30 cellular contexts compared by ENCODE assay signal in genomic region chr18:9992988-9993845, GRCh38.
DNase-seq lines count a peak whose midpoint lies in the region; ATAC-seq, FAIRE-seq and TF ChIP-seq lines count a peak whose summit lies in the region.
"Had no signal": no experiment of that assay in that cellular context is flagged by ENCODE, and none has a peak within 500 bp of the region (broad histone marks: within the 10 kb centered on the region; RNA-seq: fewer than 3 reads in every experiment).

No MANE protein-coding gene starts in this region.

- H3K4me3 ChIP-seq in body of pancreas (no peak overlapping the region), kidney (ENCODE audit: low read length in 2 of 2) (peak overlapping the region in 1 of 2 donors; percentile 33), upper lobe of right lung (no peak overlapping the region)
- H3K4me3 ChIP-seq: breast epithelium, HAP-1, tibial artery had no signal

- H3K9ac ChIP-seq in kidney (ENCODE audit: low read length in 2 of 2) = no peak overlapping the region
- H3K9ac ChIP-seq: parathyroid adenoma had no signal

- DNase-seq in body of pancreas = no peak
- peak; percentile 73 for DNase-seq in kidney
- peak; percentile 59 for DNase-seq in pons (ENCODE audit: low spot score)
- DNase-seq in upper lobe of right lung = no peak
- no peak for DNase-seq in central memory CD4-positive, alpha-beta T cell
- DNase-seq: activated CD4-positive, alpha-beta memory T cell treated with anti-CD3 and anti-CD28 coated beads for 36 hours; activated CD8-positive, alpha-beta memory T cell treated with anti-CD3 and anti-CD28 coated beads, Interleukin-2, amount 50 U/mL, for 4 hours; Caco-2; DMS79; effector memory CD4-positive, alpha-beta T cell; GDM1; immature natural killer cell; Kasumi-1; naive thymus-derived CD4-positive, alpha-beta T cell; NCI-H146; NCI-H446 treated with DMSO at 0.1 percent for 48 hours; NCI-H82; RPMI8226; stimulated activated CD4-positive, alpha-beta T cell treated with anti-CD3 and anti-CD28 coated beads, Interleukin-15, amount 100 ng/mL, for 24 hours; stimulated activated naive CD4-positive, alpha-beta T cell treated with Interleukin-2 at 50 U/mL for 16 hours; T-helper 1 cell; tibial artery had no signal

- TF ChIP-seq CTCF in body of pancreas (IDR thresholded peaks at IDR 0.05) (no peak), kidney (IDR thresholded peaks at IDR 0.05; ENCODE audit: borderline replicate concordance, extremely low read depth, insufficient read depth) (no peak), upper lobe of right lung (IDR thresholded peaks at IDR 0.05) (no peak)

- WGBS in body of pancreas, 2 donors = 59 to 67% methylated on average over 22 of the region's 22 CpGs

- no peaks in the 10 kb centered on the region for H3K27me3 ChIP-seq in body of pancreas
- H3K27me3 ChIP-seq in upper lobe of right lung = no peaks in the 10 kb centered on the region
- H3K27me3 ChIP-seq: breast epithelium, tibial artery had no signal

- intact Hi-C loops in body of pancreas (cut with DNase I) (no loop called here), kidney (cut with DNase I) (no loop called here), upper lobe of right lung (cut with DNase I) (no loop called here)

- ATAC-seq in body of pancreas = peak; percentile 45
- no peak for ATAC-seq in upper lobe of right lung
- ATAC-seq in HG02884 (IDR thresholded peaks at IDR 0.05; ENCODE audit: unreplicated experiment) = no peak
- ATAC-seq in HG02870 (IDR thresholded peaks at IDR 0.05; ENCODE audit: unreplicated experiment) = no peak
- ATAC-seq: esophagus mucosa; left lobe of liver; naive thymus-derived CD4-positive, alpha-beta T cell had no signal

- no peak for FAIRE-seq in kidney (lab: Jason Lieb, UNC)
- FAIRE-seq: frontal cortex had no signal

- H3K4me1 ChIP-seq in body of pancreas (peaks cover 45% of the 10 kb centered on the region), kidney (ENCODE audit: control insufficient read depth in 1 of 2, insufficient read depth in 1 of 2, low read depth in 1 of 2, low read length in 2 of 2) (peaks cover 6 to 14% of the 10 kb centered on the region in 2 donors), upper lobe of right lung (peaks cover 18% of the 10 kb centered on the region)
- H3K4me1 ChIP-seq: breast epithelium, Caco-2, HAP-1, parathyroid adenoma had no signal

- H3K36me3 ChIP-seq in body of pancreas (replicated peaks in 1 of 2; ENCODE audit: insufficient read depth in 1 of 2, low read depth in 2 of 2) (no peaks in the 10 kb centered on the region), kidney (ENCODE audit: control insufficient read depth in 1 of 2, insufficient read depth in 2 of 2, low read length in 2 of 2) (no peaks in the 10 kb centered on the region), upper lobe of right lung (no peaks in the 10 kb centered on the region)
- H3K36me3 ChIP-seq: breast epithelium, HAP-1, tibial artery had no signal

- H3K27ac ChIP-seq in body of pancreas (peak overlapping the region in 3 of 4 donors; percentile 61 to 79 (median 70)), kidney (ENCODE audit: low read depth in 2 of 2, low read length in 2 of 2) (no peak overlapping the region), upper lobe of right lung (peak overlapping the region; percentile 17)
- H3K27ac ChIP-seq: parathyroid adenoma, tibial artery had no signal

- no peak for TF ChIP-seq POLR2A in body of pancreas (IDR thresholded peaks at IDR 0.05)

- H3K9me3 ChIP-seq in body of pancreas (no peaks in the 10 kb centered on the region), kidney (ENCODE audit: control insufficient read depth in 1 of 2, low read length in 2 of 2) (peaks cover under 1% of the 10 kb centered on the region in 2 donors), upper lobe of right lung (no peaks in the 10 kb centered on the region)
- H3K9me3 ChIP-seq: HAP-1 had no signal

Comparison
In these comparisons a context has a peak if more than half of its experiments do, and no peak if none do; other contexts are left out.
1. DNase-seq: peak in kidney (single experiment) and pons (single experiment); none in body of pancreas (0 of 4), upper lobe of right lung (single experiment) and central memory CD4-positive, alpha-beta T cell (single experiment).
2. H3K27ac ChIP-seq: peak in body of pancreas (3 of 4) and upper lobe of right lung (single experiment); none in kidney (0 of 2).